Comparison of ENCODE assay signal across 7 cellular contexts in genomic region chr2:184268900-184269299, GRCh38.
"Had no signal": no experiment of that assay in that cellular context is flagged by ENCODE, and none has a peak within 500 bp of the region (broad histone marks: within the 10 kb centered on the region; RNA-seq: fewer than 3 reads in every experiment).

No MANE protein-coding gene starts in this region.

- DNase-seq: GM23248, GOT3, H7, HFFc6 had no signal

- H2AFZ ChIP-seq: GM23248 had no signal

- H3K27ac Mint-ChIP-seq: HFFc6, IgD-negative memory B cell had no signal

- H3K9ac ChIP-seq: GM23248 had no signal

- H3K27me3 Mint-ChIP-seq: IgD-negative memory B cell had no signal

- H3K36me3 Mint-ChIP-seq: IgD-negative memory B cell had no signal

- H3K4me1 ChIP-seq: HAP-1 had no signal

- H3K9me3 ChIP-seq: HAP-1 had no signal

- H3K4me3 ChIP-seq: GM23248, HAP-1 had no signal

- H3K36me3 ChIP-seq: HAP-1 had no signal

- H3K4me1 Mint-ChIP-seq: IgD-negative memory B cell had no signal

- H3K4me3 Mint-ChIP-seq: HFFc6, IgD-negative memory B cell had no signal

- H3K27ac ChIP-seq: GM23248, HL-60 had no signal
